In the genomic region with DNA sequence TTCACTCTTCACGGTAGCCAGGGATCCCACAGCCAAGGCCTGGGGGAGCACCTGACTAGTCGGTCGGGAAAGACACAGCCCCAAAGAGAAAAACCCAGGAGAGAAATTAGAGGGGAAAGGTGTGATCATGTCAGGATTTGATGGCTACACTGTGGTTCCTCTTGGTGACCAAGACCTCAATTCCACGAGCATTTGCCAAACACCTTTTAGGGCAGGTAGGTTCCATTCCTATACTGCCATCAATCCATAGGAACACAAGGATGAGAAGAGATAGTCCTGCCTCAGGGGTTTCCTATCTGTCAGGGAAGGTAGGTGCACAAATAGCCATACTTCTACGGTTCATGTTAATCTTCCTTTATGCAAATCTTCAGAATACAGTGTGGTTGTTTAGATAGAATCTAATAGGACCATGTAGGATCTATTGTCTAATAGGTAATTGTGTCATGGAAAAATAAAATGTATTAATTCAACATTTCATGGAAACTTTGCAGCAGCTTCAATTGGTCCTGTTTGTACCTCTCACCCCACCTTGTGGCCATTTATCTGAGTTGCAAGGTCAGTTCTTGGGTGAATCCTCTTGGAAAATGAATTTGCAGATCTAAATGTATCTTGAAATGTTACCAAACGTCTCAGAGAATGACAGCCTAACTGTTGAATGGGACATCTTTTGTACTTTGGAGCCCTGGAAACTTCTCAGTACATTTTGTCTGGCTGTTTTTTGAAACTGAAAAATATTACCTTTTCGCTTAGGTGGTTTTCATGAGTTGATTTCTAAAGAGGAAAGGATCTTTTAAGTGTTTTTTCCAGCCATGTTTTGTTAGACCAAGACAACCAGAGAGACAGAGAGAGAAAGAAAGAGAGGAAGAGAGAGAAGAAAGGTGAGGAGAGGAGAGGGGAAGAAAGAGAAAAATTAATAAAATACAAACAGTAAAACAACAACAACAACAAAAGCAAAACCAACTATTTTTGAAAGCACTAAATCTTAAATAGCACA, we compare ENCODE assay signal across 8 cellular contexts. TPM values are rescaled to one million over a fixed set of nuclear protein-coding genes. Genes with fewer than 3 reads are reported as not detected.
DNase-seq lines count a peak whose midpoint lies in the region; ATAC-seq and TF ChIP-seq lines count a peak whose summit lies in the region.

No MANE protein-coding gene starts in this region.

- H3K27me3 ChIP-seq in HL-60 (ENCODE audit: insufficient read depth, poor library complexity, severe bottlenecking) (no peaks in the 10 kb centered on the region), SJCRH30 (peaks cover 2% of the 10 kb centered on the region; the same call in 1 of the 2 replicates)

- no peak overlapping the region for H3K4me3 ChIP-seq in HL-60 (replicated peaks; ENCODE audit: insufficient read depth, low read length)
- H3K4me3 ChIP-seq in SJCRH30, result no peak overlapping the region
- no peak overlapping the region for H3K4me3 ChIP-seq in mucosa of descending colon

- DNase-seq in NCI-H2196 (lab: John Stamatoyannopoulos, UW; ENCODE audit: unreplicated experiment) (peak; percentile 23), NCI-H2196 treated with DMSO at 0.1 percent for 48 hours (lab: John Stamatoyannopoulos, UW; ENCODE audit: unreplicated experiment) (no peak), HL-60 (ENCODE audit: low read depth in 1 of 2, low spot score in 1 of 2) (peak; percentile 8 to 43), SJCRH30 (peak; percentile 52 to 81), epidermal melanocyte (ENCODE audit: insufficient read length, low spot score) (peak; percentile 69), mucosa of descending colon (peak in 1 of 3 donors; percentile 79), NCI-H1930 (lab: John Stamatoyannopoulos, UW) (no peak)

- ATAC-seq in mucosa of descending colon, result peak; percentile 57
- ATAC-seq in HG03520 (IDR thresholded peaks at IDR 0.05; ENCODE audit: unreplicated experiment), result no peak

- H3K4me1 ChIP-seq in SJCRH30 (no peaks in the 10 kb centered on the region), mucosa of descending colon (ENCODE audit: low read depth) (no peaks in the 10 kb centered on the region)

- H3K27ac ChIP-seq in HL-60 (replicated peaks) (no peak overlapping the region), SJCRH30 (no peak overlapping the region)

- peak; percentile 58 for TF ChIP-seq CTCF in HL-60 (IDR thresholded peaks at IDR 0.05; ENCODE audit: insufficient read depth, low read length)
- peak; percentile 30 for TF ChIP-seq CTCF in mucosa of descending colon (IDR thresholded peaks at IDR 0.05)

- intact Hi-C loops in mucosa of descending colon (cut with DNase I, micrococcal nuclease), result loop anchor here (5.0 kb wide), 1 partner anchor 253 kb away; no protein-coding TSS in a partner anchor

- no peaks in the 10 kb centered on the region for H3K36me3 ChIP-seq in SJCRH30
- no peaks in the 10 kb centered on the region for H3K36me3 ChIP-seq in mucosa of descending colon (ENCODE audit: low read depth)

- H3K9me3 ChIP-seq in SJCRH30 (replicated peaks) (no peaks in the 10 kb centered on the region), mucosa of descending colon (no peaks in the 10 kb centered on the region)

RNA-seq across cellular contexts. Expression of a gene that starts 33.7 kb away (rescaled TPM):
- not detected in 2 replicates for total RNA-seq in SJCRH30 (2014; rRNA removed; shearing (Covaris generic))
- 10 to 100 TPM in 2 of 3 donors, 1 to 10 TPM in 1; 7.5 to 25.3 (median 15.3) TPM for total RNA-seq in mucosa of descending colon

Comparison
In these comparisons a context has a peak if more than half of its experiments do, and no peak if none do; other contexts are left out.
1. DNase-seq: peak in NCI-H2196 (single experiment), HL-60 (2 of 2), SJCRH30 (2 of 2) and epidermal melanocyte (single experiment); none in NCI-H2196 treated with DMSO at 0.1 percent for 48 hours (single experiment) and NCI-H1930 (0 of 2).